Comparison of ENCODE assay signal across 10 cellular contexts in the genomic region with DNA sequence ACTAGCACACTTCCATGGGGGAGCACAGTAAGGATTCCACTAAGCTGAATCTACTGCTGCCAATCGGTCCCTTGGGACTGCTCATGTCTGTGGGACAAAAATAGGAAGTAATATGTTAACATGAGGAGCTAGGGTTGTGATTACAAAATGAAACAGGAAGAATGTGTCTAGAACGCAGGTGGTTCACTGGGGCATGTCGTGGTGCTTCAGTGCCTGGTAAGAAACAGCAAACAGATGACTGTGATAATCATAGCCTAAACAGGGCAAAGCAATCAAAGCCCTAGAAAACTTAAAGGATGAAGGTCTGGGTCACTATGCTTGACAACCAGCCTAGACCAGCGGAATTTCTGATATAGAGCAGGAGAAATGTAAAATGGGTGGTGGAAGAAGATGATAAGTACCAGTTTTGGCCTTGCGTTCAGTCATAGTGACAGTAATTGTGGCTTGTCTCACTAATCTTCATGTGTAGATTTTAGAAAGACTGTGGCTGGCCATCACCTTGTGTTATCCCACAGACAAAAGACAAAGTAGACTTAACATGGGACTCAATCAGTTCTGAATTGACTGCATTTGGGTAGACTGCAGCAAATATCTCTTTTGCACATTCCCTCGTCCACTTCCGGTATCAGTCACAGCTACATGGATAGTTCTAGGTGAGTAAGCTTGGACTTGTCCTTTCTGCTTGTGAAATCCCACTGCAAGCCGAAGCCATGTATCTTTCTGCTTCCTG.
A peak's percentile ranks its signal among the peaks of the same experiment; 100 is the strongest.
DNase-seq lines count a peak whose midpoint lies in the region; ATAC-seq and TF ChIP-seq lines count a peak whose summit lies in the region.
"Had no signal": no experiment of that assay in that cellular context is flagged by ENCODE, and none has a peak within 500 bp of the region (broad histone marks: within the 10 kb centered on the region; RNA-seq: fewer than 3 reads in every experiment).

No MANE protein-coding gene starts in this region.

- H3K36me3 ChIP-seq in DOHH2 (ENCODE audit: control insufficient read depth, low read length): no peaks in the 10 kb centered on the region

- no peaks in the 10 kb centered on the region for H3F3A ChIP-seq in DOHH2 (ENCODE audit: control insufficient read depth, insufficient read depth)

- ATAC-seq in GM19372 (IDR thresholded peaks at IDR 0.05; ENCODE audit: low read depth, unreplicated experiment): peak; percentile 85
- peak; percentile 89 for ATAC-seq in HG03095 (IDR thresholded peaks at IDR 0.05; ENCODE audit: unreplicated experiment)

- peaks cover 19% of the 10 kb centered on the region for H3K4me1 ChIP-seq in DOHH2 (ENCODE audit: control insufficient read depth, low read length)

- H3K27ac ChIP-seq in DOHH2 (ENCODE audit: low read depth, low read length): peak overlapping the region; percentile 56
- H3K27ac ChIP-seq: epithelial cell of prostate had no signal

- H3K9me2 ChIP-seq in DOHH2 (replicated peaks; ENCODE audit: control insufficient read depth, low read length): no peaks in the 10 kb centered on the region

- H3K27me3 ChIP-seq in DOHH2 (ENCODE audit: control insufficient read depth, low read length): no peaks in the 10 kb centered on the region

- H3K79me2 ChIP-seq in DOHH2 (ENCODE audit: control insufficient read depth, low read length): no peaks in the 10 kb centered on the region

- H3K4me3 ChIP-seq in DOHH2 (ENCODE audit: low read length): peak overlapping the region; percentile 54

- DNase-seq in SKM-1 (lab: John Stamatoyannopoulos, UW; ENCODE audit: unreplicated experiment) (peak; percentile 7), hepatic stellate cell (ENCODE audit: low spot score) (no peak)
- DNase-seq in stimulated activated CD4-positive, alpha-beta T cell treated with anti-CD3 and anti-CD28 coated beads, Interleukin-4, amount 100 ng/mL, for 1 hour: no peak
- no peak for DNase-seq in effector CD8-positive, alpha-beta T cell (lab: John Stamatoyannopoulos, UW)
- DNase-seq in stimulated activated CD4-positive, alpha-beta T cell treated with anti-CD3 and anti-CD28 coated beads, Interleukin-2, amount 100 ng/mL, for 24 hours: no peak
- DNase-seq: NCI-H1048 had no signal

- H3K4me2 ChIP-seq in DOHH2 (ENCODE audit: low read length): peak overlapping the region; percentile 77

- TF ChIP-seq CTCF in DOHH2 (IDR thresholded peaks at IDR 0.05; ENCODE audit: low read depth, low read length, poor library complexity, severe bottlenecking): no peak

- no peaks in the 10 kb centered on the region; the same call in 1 of the 2 replicates for H3K9me3 ChIP-seq in DOHH2 (ENCODE audit: control insufficient read depth, insufficient read depth, low read length)

- no peaks in the 10 kb centered on the region for H4K20me1 ChIP-seq in DOHH2 (ENCODE audit: control insufficient read depth, insufficient read depth, low read depth, low read length)
